Comparison of ENCODE assay signal across 8 cellular contexts in genomic region chr7:73612598-73613269, GRCh38. TPM values are rescaled to one million over a fixed set of nuclear protein-coding genes. Genes with fewer than 3 reads are reported as not detected.
A peak's percentile ranks its signal among the peaks of the same experiment; 100 is the strongest.
DNase-seq lines count a peak whose midpoint lies in the region; ATAC-seq and TF ChIP-seq lines count a peak whose summit lies in the region.
"Had no signal": no experiment of that assay in that cellular context is flagged by ENCODE, and none has a peak within 500 bp of the region (broad histone marks: within the 10 kb centered on the region; RNA-seq: fewer than 3 reads in every experiment).

No MANE protein-coding gene starts in this region.

- H2AFZ ChIP-seq in trophoblast cell (ENCODE audit: insufficient read depth, low read length, poor library complexity), result no peak overlapping the region

- H2BK5ac ChIP-seq in trophoblast cell (ENCODE audit: low read depth, low read length, poor library complexity), result no peak overlapping the region

- no peak overlapping the region for H3K4me2 ChIP-seq in trophoblast cell (ENCODE audit: low read length)

- H3K4me3 ChIP-seq in trophoblast cell (ENCODE audit: low read depth, low read length), result no peak overlapping the region

- H3K36me3 ChIP-seq in trophoblast cell (ENCODE audit: control insufficient read depth in 1 of 2, insufficient read depth in 2 of 2, low read length in 2 of 2), result no peaks in the 10 kb centered on the region

- no peak overlapping the region for H3K27ac ChIP-seq in trophoblast cell (ENCODE audit: low read depth, low read length)

- H3K9me3 ChIP-seq in trophoblast cell (ENCODE audit: insufficient read depth, low read depth, low read length), result no peaks in the 10 kb centered on the region

- H3K36me3 Mint-ChIP-seq in activated naive CD4-positive, alpha-beta T cell treated with anti-CD3 and anti-CD28 coated beads, Interleukin-2, amount 50 U/mL, for 72 hours, result no peaks in the 10 kb centered on the region

- no peak overlapping the region for H3K9ac ChIP-seq in trophoblast cell (ENCODE audit: low read length)

- in situ Hi-C loops in G401 (cut with HindIII; ENCODE audit: low sequenced_read_pairs), result no loop called here

- no peak overlapping the region for H3K23ac ChIP-seq in trophoblast cell (ENCODE audit: low read length)

- peaks cover 2% of the 10 kb centered on the region for H3K79me1 ChIP-seq in trophoblast cell (ENCODE audit: low read length)

- no peak overlapping the region for H3K4ac ChIP-seq in trophoblast cell (ENCODE audit: low read depth, low read length)

- no peaks in the 10 kb centered on the region for H3K27me3 ChIP-seq in trophoblast cell (ENCODE audit: insufficient read depth, low read length)

- H2BK120ac ChIP-seq in trophoblast cell (ENCODE audit: insufficient read depth, low read length, poor library complexity), result no peak overlapping the region

- H2BK12ac ChIP-seq in trophoblast cell (ENCODE audit: low read length), result no peak overlapping the region

- TF ChIP-seq CTCF in GM10266 (IDR thresholded peaks at IDR 0.05; ENCODE audit: control insufficient read depth, insufficient read depth, low read depth, missing control alignments), result peak; percentile 6

- H4K91ac ChIP-seq in trophoblast cell (ENCODE audit: low read depth, low read length), result no peak overlapping the region

- no peak overlapping the region for H2AK5ac ChIP-seq in trophoblast cell (ENCODE audit: low read length)

- no peak overlapping the region for H3K27ac Mint-ChIP-seq in activated naive CD4-positive, alpha-beta T cell treated with anti-CD3 and anti-CD28 coated beads, Interleukin-2, amount 50 U/mL, for 72 hours

- WGBS in trophoblast cell (ENCODE audit: extremely low coverage, insufficient coverage, insufficient read length), result no CpG with 5 or more reads among the region's 11 CpGs

- H4K8ac ChIP-seq in trophoblast cell (ENCODE audit: low read depth, low read length), result no peak overlapping the region

- no peak for DNase-seq in GM10266 (ENCODE audit: extremely low spot score)
- peak; percentile 58 for DNase-seq in NCI-H2196 treated with DMSO at 0.1 percent for 48 hours (lab: John Stamatoyannopoulos, UW; ENCODE audit: unreplicated experiment)
- peak; percentile 50 for DNase-seq in ecto neural progenitor cell (ENCODE audit: low spot score)
- peak; percentile 8 to 57 for DNase-seq in trophoblast cell
- no peak for DNase-seq in G401 (ENCODE audit: low spot score)
- no peak for DNase-seq in activated naive CD4-positive, alpha-beta T cell treated with anti-CD3 and anti-CD28 coated beads, Interleukin-2, amount 50 U/mL, for 72 hours (ENCODE audit: low spot score in 2 of 2)
- no peak for DNase-seq in medulla oblongata (ENCODE audit: extremely low spot score)
- DNase-seq: activated T-cell treated with anti-CD3 and anti-CD28 coated beads, Interleukin-2, amount 50 U/mL, for 1 hour had no signal

- H3K14ac ChIP-seq in trophoblast cell (ENCODE audit: low read length), result no peak overlapping the region

- no peaks in the 10 kb centered on the region for H3K79me2 ChIP-seq in trophoblast cell (ENCODE audit: control insufficient read depth, insufficient read depth, low read length, poor library complexity)

- no peak overlapping the region for H4K12ac ChIP-seq in trophoblast cell (ENCODE audit: low read depth, low read length)

- ATAC-seq in activated naive CD4-positive, alpha-beta T cell treated with anti-CD3 and anti-CD28 coated beads, Interleukin-2, amount 50 U/mL, for 72 hours, result no peak

- H3K4me1 ChIP-seq in trophoblast cell (ENCODE audit: control insufficient read depth in 1 of 2, insufficient read depth in 2 of 2, low read length in 2 of 2), result no peaks in the 10 kb centered on the region

- no peak overlapping the region for H3K18ac ChIP-seq in trophoblast cell (ENCODE audit: low read length)

- H3K9me3 Mint-ChIP-seq in activated naive CD4-positive, alpha-beta T cell treated with anti-CD3 and anti-CD28 coated beads, Interleukin-2, amount 50 U/mL, for 72 hours, result no peaks in the 10 kb centered on the region

RNA-seq across cellular contexts. Expression of gene MLXIPL, which starts 11.6 kb away (rescaled TPM):
- polyA plus RNA-seq in trophoblast cell (2013), result 0.19 and 0.26 TPM in 2 replicates
- total RNA-seq in G401 (2014; rRNA removed; shearing (Covaris generic)), result not detected in 2 replicates
- total RNA-seq in activated naive CD4-positive, alpha-beta T cell treated with anti-CD3 and anti-CD28 coated beads, Interleukin-2, amount 50 U/mL, for 72 hours, result not detected

RNA-seq across cellular contexts. Expression of gene TBL2, which starts 34.4 kb away (rescaled TPM):
- 27.4 and 30.1 TPM in 2 replicates for polyA plus RNA-seq in trophoblast cell (2013)
- total RNA-seq in G401 (2014; rRNA removed; shearing (Covaris generic)), result 108 and 114 TPM in 2 replicates
- 10 to 100 TPM; 33.3 to 35.2 TPM for total RNA-seq in activated naive CD4-positive, alpha-beta T cell treated with anti-CD3 and anti-CD28 coated beads, Interleukin-2, amount 50 U/mL, for 72 hours

RNA-seq across cellular contexts. Expression of gene VPS37D, which starts 54.9 kb away (rescaled TPM):
- polyA plus RNA-seq in trophoblast cell (2013), result 0.60 and 0.69 TPM in 2 replicates
- total RNA-seq in G401 (2014; rRNA removed; shearing (Covaris generic)), result 8.3 and 9.8 TPM in 2 replicates
- total RNA-seq in activated naive CD4-positive, alpha-beta T cell treated with anti-CD3 and anti-CD28 coated beads, Interleukin-2, amount 50 U/mL, for 72 hours, result under 1 TPM in 1 of 2 donors, not detected in 1; 0.95 TPM

RNA-seq across cellular contexts. Expression of gene BCL7B, which starts 55.2 kb away (rescaled TPM):
- polyA plus RNA-seq in trophoblast cell (2013), result 38.6 and 39.3 TPM in 2 replicates
- total RNA-seq in G401 (2014; rRNA removed; shearing (Covaris generic)), result 43.6 and 57.5 TPM in 2 replicates
- 10 to 100 TPM; 51.5 to 60.1 TPM for total RNA-seq in activated naive CD4-positive, alpha-beta T cell treated with anti-CD3 and anti-CD28 coated beads, Interleukin-2, amount 50 U/mL, for 72 hours

Comparison
In these comparisons a context has a peak if more than half of its experiments do, and no peak if none do; other contexts are left out.
1. DNase-seq: peak in NCI-H2196 treated with DMSO at 0.1 percent for 48 hours (single experiment), ecto neural progenitor cell (single experiment) and trophoblast cell (2 of 2); none in GM10266 (single experiment), G401 (single experiment), activated naive CD4-positive, alpha-beta T cell treated with anti-CD3 and anti-CD28 coated beads, Interleukin-2, amount 50 U/mL, for 72 hours (0 of 2) and medulla oblongata (single experiment).